In the genomic region with DNA sequence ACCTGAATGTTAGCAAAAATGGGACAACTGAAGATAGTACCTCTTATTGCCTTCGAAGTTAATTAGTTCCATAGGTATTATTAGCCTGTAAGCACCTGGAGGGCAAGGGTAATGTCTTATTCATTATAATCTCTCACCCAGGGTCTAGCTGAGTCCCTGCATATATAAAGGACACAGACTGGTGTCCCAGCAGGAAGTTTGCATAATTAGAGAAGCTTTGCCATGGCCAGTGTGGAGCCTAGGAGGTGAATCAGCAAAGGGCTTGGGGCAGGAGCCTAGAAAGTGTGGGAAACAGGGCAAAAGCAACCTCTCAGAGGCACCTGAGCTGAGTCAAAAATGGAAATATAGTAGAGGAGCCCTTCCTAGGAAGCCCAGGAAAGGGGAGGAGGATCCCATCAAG, we compare ENCODE assay signal across 22 cellular contexts.
DNase-seq lines count a peak whose midpoint lies in the region; ATAC-seq, FAIRE-seq and TF ChIP-seq lines count a peak whose summit lies in the region.
"Had no signal": no experiment of that assay in that cellular context is flagged by ENCODE, and none has a peak within 500 bp of the region (broad histone marks: within the 10 kb centered on the region; RNA-seq: fewer than 3 reads in every experiment).

No MANE protein-coding gene starts in this region.

- H2AK5ac ChIP-seq in H1 (ENCODE audit: low read depth, low read length): no peak overlapping the region

- H3K79me2 ChIP-seq in H1 (ENCODE audit: control insufficient read depth in 1 of 2, insufficient read depth in 2 of 2, low read length in 2 of 2): no peaks in the 10 kb centered on the region

- POLR2A ChIA-PET in H1 (lab: Charles Lee; ENCODE audit: partially characterized antibody): no interaction called here

- no peak overlapping the region for H3K56ac ChIP-seq in H1 (replicated peaks; ENCODE audit: insufficient read length, low read depth, low read length)

- no peaks in the 10 kb centered on the region for H3K23me2 ChIP-seq in H1 (ENCODE audit: low read depth, low read length)

- H2BK20ac ChIP-seq in H1 (ENCODE audit: low read length): no peak overlapping the region

- peak; percentile 17 for DNase-seq in ELF-1 (ENCODE audit: low read depth, low spot score)
- DNase-seq in H1 (ENCODE audit: low read depth in 1 of 2, low spot score in 2 of 2): no peak
- peak; percentile 9 for DNase-seq in iPS DF 19.7 (ENCODE audit: low read depth, low spot score)
- no peak for DNase-seq in posterior vena cava (ENCODE audit: low spot score)
- no peak for DNase-seq in NCI-H510A (lab: John Stamatoyannopoulos, UW)
- DNase-seq: AML-193; Caco-2; Calu3; CD4-positive, alpha-beta T cell; CD8-positive, alpha-beta T cell; DMS79 treated with DMSO at 0.1 percent for 48 hours; GDM1 had no signal

- H3K36me3 ChIP-seq in HUES48 (ENCODE audit: control insufficient read depth, insufficient read depth, low read length): no peaks in the 10 kb centered on the region
- H3K36me3 ChIP-seq in H1 (ENCODE audit: control insufficient read depth in 2 of 4, insufficient read depth in 4 of 4, low read length in 3 of 4): no peaks in the 10 kb centered on the region
- H3K36me3 ChIP-seq: BLaER1 treated with 17β-estradiol and CSF1 and Interleukin-3, amounts not matched to agents 10 nM and 100 nM had no signal

- 82% methylated on average over 1 of the region's 1 CpG; no CpG with 5 or more reads in 1 of the 2 experiments for WGBS in H1 (ENCODE audit: extremely low coverage in 1 of 2, insufficient coverage in 1 of 2, insufficient read length in 1 of 2, insufficient replicate concordance in 2 of 2, low coverage in 1 of 2, low lambda C conversion rate in 2 of 2, missing lambda C conversion rate in 1 of 2), 2 experiments

- CTCF ChIA-PET in H1 (lab: Charles Lee; ENCODE audit: partially characterized antibody): interaction anchor here (0.8 to 1.4 kb wide), 2 partner anchors 10 to 376 kb away, joined by 4 read pairs; no protein-coding TSS in a partner anchor

- ATAC-seq in GM21360 (IDR thresholded peaks at IDR 0.05; ENCODE audit: unreplicated experiment): no peak
- ATAC-seq: A549; CD8-positive, alpha-beta T cell; GM12878 had no signal

- no peak overlapping the region for H2BK5ac ChIP-seq in H1 (ENCODE audit: low read depth, low read length)

- H3K27ac ChIP-seq in HUES48 (ENCODE audit: low read depth, low read length): peak overlapping the region; percentile 21
- H3K27ac ChIP-seq in H1 (ENCODE audit: low read depth, low read length): no peak overlapping the region
- H3K27ac ChIP-seq: 22Rv1; A549; BLaER1 treated with 17β-estradiol and CSF1 and Interleukin-3, amounts not matched to agents 10 nM and 100 nM; C4-2B had no signal

- TF ChIP-seq CTCF in H1 (IDR thresholded peaks at IDR 0.05; ENCODE audit: control extremely low read depth in 1 of 3, insufficient read depth in 1 of 3, low read depth in 1 of 3, low read length in 3 of 3): no peak

- H3K4me3 ChIP-seq in HUES48 (ENCODE audit: low read depth, low read length) (no peak overlapping the region), H1 (ENCODE audit: extremely low read depth in 1 of 4, insufficient read depth in 2 of 4, low read depth in 3 of 4, low read length in 4 of 4) (no peak overlapping the region)
- H3K4me3 ChIP-seq: A549; BLaER1 treated with 17β-estradiol and CSF1 and Interleukin-3, amounts not matched to agents 10 nM and 100 nM; GM12878 had no signal

- H2BK15ac ChIP-seq in H1 (ENCODE audit: low read length): no peak overlapping the region

- H3K4me2 ChIP-seq in H1 (ENCODE audit: insufficient read depth in 1 of 2, low read depth in 2 of 2, low read length in 2 of 2): no peak overlapping the region
- H3K4me2 ChIP-seq: A549; BLaER1 treated with 17β-estradiol and CSF1 and Interleukin-3, amounts not matched to agents 10 nM and 100 nM had no signal

- no peak overlapping the region for H2BK12ac ChIP-seq in H1 (ENCODE audit: low read depth, low read length)

- TF ChIP-seq EP300 in H1 (IDR thresholded peaks at IDR 0.05; ENCODE audit: borderline replicate concordance in 1 of 2, low read depth in 2 of 2, low read length in 2 of 2): no peak

- H3K9me3 ChIP-seq in HUES48 (ENCODE audit: control insufficient read depth, insufficient read depth, low read length) (peaks cover 8% of the 10 kb centered on the region; the same call in 1 of the 2 replicates), H1 (ENCODE audit: insufficient read depth in 2 of 2, low read depth in 1 of 2, low read length in 1 of 2) (peaks cover 7 to 8% of the 10 kb centered on the region in 2 experiments; a peak in 1 of 4 replicates)
- H3K9me3 ChIP-seq: A549; BLaER1 treated with 17β-estradiol and CSF1 and Interleukin-3, amounts not matched to agents 10 nM and 100 nM; Caco-2 had no signal

- H3K23ac ChIP-seq in H1 (ENCODE audit: insufficient read length): no peak overlapping the region

- no peak overlapping the region for H2AFZ ChIP-seq in H1 (ENCODE audit: low read length)

- no peak overlapping the region for H3K18ac ChIP-seq in H1 (ENCODE audit: extremely low read depth, low read length)

- FAIRE-seq in H1 (lab: Jason Lieb, UNC): no peak
- FAIRE-seq: A549, D721Med, GM12878, GM12892, GM18507 had no signal

- H3K9ac ChIP-seq in HUES48 (ENCODE audit: low read depth, low read length) (no peak overlapping the region), H1 (replicated peaks in 1 of 4; ENCODE audit: extremely low read depth in 1 of 4, low read depth in 3 of 4, low read length in 3 of 4) (no peak overlapping the region)
- H3K9ac ChIP-seq: BLaER1 treated with 17β-estradiol and CSF1 and Interleukin-3, amounts not matched to agents 10 nM and 100 nM had no signal

- no peak for TF ChIP-seq RAD21 in H1 (IDR thresholded peaks at IDR 0.05 in 1 of 2, conservative IDR thresholded peaks at IDR 0.05 in 1 of 2; ENCODE audit: low read depth in 2 of 2, low read length in 2 of 2)

- intact Hi-C loops in posterior vena cava (cut with DNase I): no loop called here

- H4K20me1 ChIP-seq in H1 (replicated peaks in 1 of 2; ENCODE audit: control insufficient read depth in 1 of 2, insufficient read depth in 2 of 2, low read length in 2 of 2): no peaks in the 10 kb centered on the region
- H4K20me1 ChIP-seq: BLaER1 treated with 17β-estradiol and CSF1 and Interleukin-3, amounts not matched to agents 10 nM and 100 nM had no signal

- no peaks in the 10 kb centered on the region for H3K27me3 ChIP-seq in HUES48 (ENCODE audit: control insufficient read depth, insufficient read depth, low read length)
- H3K27me3 ChIP-seq in H1 (replicated peaks in 1 of 4; ENCODE audit: control insufficient read depth in 3 of 4, extremely low read depth in 1 of 4, insufficient read depth in 3 of 4, low read length in 3 of 4): peaks cover 0 to 1% (median 0%) of the 10 kb centered on the region in 4 experiments; a peak in 1 of 7 replicates
- H3K27me3 ChIP-seq: BLaER1 treated with 17β-estradiol and CSF1 and Interleukin-3, amounts not matched to agents 10 nM and 100 nM had no signal

- H3K4ac ChIP-seq in H1 (replicated peaks; ENCODE audit: insufficient read length, low read depth, low read length): no peak overlapping the region

- H3K14ac ChIP-seq in H1 (ENCODE audit: insufficient read length): no peak overlapping the region

- H4K91ac ChIP-seq in H1 (replicated peaks; ENCODE audit: insufficient read length, low read length): no peak overlapping the region

- peak overlapping the region; percentile 59 for H4K5ac ChIP-seq in H1 (ENCODE audit: insufficient read length, low read depth, low read length)

- H3K79me1 ChIP-seq in H1 (ENCODE audit: low read depth, low read length): no peaks in the 10 kb centered on the region

- H2BK120ac ChIP-seq in H1 (replicated peaks; ENCODE audit: low read depth, low read length): peak overlapping the region; percentile 1

- no peak for TF ChIP-seq POLR2A in H1 (IDR thresholded peaks at IDR 0.05; ENCODE audit: control extremely low read depth in 1 of 2, low read depth in 2 of 2, low read length in 2 of 2)

- H3K4me1 ChIP-seq in HUES48 (ENCODE audit: control insufficient read depth, insufficient read depth, low read length) (peaks cover 6% of the 10 kb centered on the region), H1 (replicated peaks in 1 of 4; ENCODE audit: control insufficient read depth in 3 of 4, insufficient read depth in 4 of 4, low read length in 3 of 4) (peaks cover 0 to 4% (median 0%) of the 10 kb centered on the region in 4 experiments; a peak in 1 of 7 replicates)
- H3K4me1 ChIP-seq: A549; BLaER1 treated with 17β-estradiol and CSF1 and Interleukin-3, amounts not matched to agents 10 nM and 100 nM; Caco-2 had no signal

- H4K8ac ChIP-seq in H1 (ENCODE audit: extremely low read depth, insufficient read depth, low read length): no peak overlapping the region

TF ChIP-seq in H1, 55 proteins besides CTCF, POLR2A, EP300 and RAD21 (continues in another document):
- TF ChIP-seq SP4 (IDR thresholded peaks at IDR 0.05; ENCODE audit: low read length) (no peak), CHD1 (IDR thresholded peaks at IDR 0.05; ENCODE audit: low read depth, low read length) (no peak), PHF8 (conservative IDR thresholded peaks at IDR 0.05; ENCODE audit: low read depth, low read length) (no peak), SIRT6 (IDR thresholded peaks at IDR 0.05; ENCODE audit: low read length) (no peak)

Comparison
In these comparisons a context has a peak if more than half of its experiments do, and no peak if none do; other contexts are left out.
1. DNase-seq: peak in ELF-1 (single experiment) and iPS DF 19.7 (single experiment); none in H1 (0 of 2), posterior vena cava (single experiment) and NCI-H510A (single experiment).